ENCODE assay signal across 29 cellular contexts in the genomic region with DNA sequence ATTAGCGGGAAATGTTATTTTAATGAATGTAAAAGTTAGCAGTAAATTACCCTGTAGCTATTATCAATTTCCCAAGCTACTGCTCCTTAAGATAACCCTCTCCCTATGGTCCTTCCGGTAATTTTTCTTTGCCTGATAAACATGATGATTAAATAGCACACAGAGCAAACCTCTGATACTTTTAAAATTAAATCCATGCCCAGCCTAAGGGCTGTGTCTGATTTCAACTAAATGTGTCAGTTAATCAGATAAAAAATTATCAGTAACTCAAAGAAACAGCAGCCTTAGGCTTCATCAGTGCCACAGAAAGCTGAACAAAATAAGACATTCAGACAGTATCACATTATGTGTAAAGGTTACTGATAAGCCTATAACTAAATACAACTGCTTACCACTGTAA.
"Had no signal": no experiment of that assay in that cellular context is flagged by ENCODE, and none has a peak within 500 bp of the region (broad histone marks: within the 10 kb centered on the region; RNA-seq: fewer than 3 reads in every experiment).

No MANE protein-coding gene starts in this region.

- H3K27me3 ChIP-seq: colonic mucosa, gastroesophageal sphincter, pancreas, right atrium auricular region, spleen, suprapubic skin, tibial artery had no signal

- H3K9me3 Mint-ChIP-seq: immature natural killer cell; naive thymus-derived CD4-positive, alpha-beta T cell; neural crest cell had no signal

- H3K36me3 ChIP-seq: colonic mucosa, gastroesophageal sphincter, pancreas, right atrium auricular region, spleen, suprapubic skin, tibial artery had no signal

- ATAC-seq: gastroesophageal sphincter; left colon; naive thymus-derived CD4-positive, alpha-beta T cell; pancreas; T-helper 17 cell had no signal

- H3K4me1 Mint-ChIP-seq: T-helper 17 cell had no signal

- H3K36me3 Mint-ChIP-seq: activated naive CD8-positive, alpha-beta T cell; immature natural killer cell had no signal

- DNase-seq: activated CD4-positive, alpha-beta T cell treated with anti-CD3 and anti-CD28 coated beads for 4 hours; activated CD4-positive, alpha-beta T cell treated with anti-CD3 and anti-CD28 coated beads, Interleukin-2, amount 50 U/mL, for 4 hours; activated CD4-positive, CD25-positive, alpha-beta regulatory T cell; activated effector memory CD4-positive, alpha-beta T cell treated with Interleukin-2 at 50 U/mL for 16 hours; activated naive CD4-positive, alpha-beta T cell treated with Interleukin-2 at 50 U/mL for 16 hours; activated T-cell treated with anti-CD3 and anti-CD28 coated beads for 4 hours; anterior cingulate cortex; cerebellar nuclear complex; colonic mucosa; effector CD8-positive, alpha-beta T cell; head of caudate nucleus; hypothalamus; immature natural killer cell; kidney; left colon; midbrain; naive thymus-derived CD4-positive, alpha-beta T cell; nucleus accumbens; pancreas; spleen; stimulated activated naive CD4-positive, alpha-beta T cell; T-helper 17 cell; T1000; tibial artery had no signal

- H3K4me3 Mint-ChIP-seq: activated naive CD8-positive, alpha-beta T cell; immature natural killer cell; naive thymus-derived CD4-positive, alpha-beta T cell; neural crest cell; T-helper 17 cell had no signal

- H3K4me1 ChIP-seq: colonic mucosa, right atrium auricular region, spleen had no signal

- H3K27me3 Mint-ChIP-seq: activated naive CD8-positive, alpha-beta T cell; naive thymus-derived CD4-positive, alpha-beta T cell; T-helper 17 cell had no signal

- H3K27ac Mint-ChIP-seq: activated naive CD8-positive, alpha-beta T cell; naive thymus-derived CD4-positive, alpha-beta T cell; T-helper 17 cell had no signal

- H3K27ac ChIP-seq: colonic mucosa, gastroesophageal sphincter, pancreas, right atrium auricular region, spleen, suprapubic skin, tibial artery had no signal

- H3K4me3 ChIP-seq: colonic mucosa, gastroesophageal sphincter, pancreas, right atrium auricular region, spleen, suprapubic skin, tibial artery had no signal

- H3K9me3 ChIP-seq: colonic mucosa, gastroesophageal sphincter, pancreas, right atrium auricular region, spleen, suprapubic skin, tibial artery had no signal
